8 cellular contexts compared by ENCODE assay signal in genomic region chr1:12619396-12620141, GRCh38. TPM values are rescaled to one million over a fixed set of nuclear protein-coding genes. Genes with fewer than 3 reads are reported as not detected.
DNase-seq lines count a peak whose midpoint lies in the region; ATAC-seq lines count a peak whose summit lies in the region.

No MANE protein-coding gene starts in this region.

- no peak overlapping the region for H4K8ac ChIP-seq in mesenchymal stem cell (ENCODE audit: low read length)

- H3K4me1 ChIP-seq in mesenchymal stem cell (ENCODE audit: control insufficient read depth, insufficient read depth, low read depth, low read length), result peaks cover 35% of the 10 kb centered on the region

- H3K36me3 ChIP-seq in mesenchymal stem cell (ENCODE audit: control insufficient read depth in 1 of 2, insufficient read depth in 2 of 2, low read depth in 1 of 2, low read length in 2 of 2), result no peaks in the 10 kb centered on the region

- no peak overlapping the region for H3K4ac ChIP-seq in mesenchymal stem cell (ENCODE audit: low read depth in 1 of 2, low read length in 2 of 2)

- no peak overlapping the region for H2BK120ac ChIP-seq in mesenchymal stem cell (ENCODE audit: low read depth, low read length)

- H3K79me1 ChIP-seq in mesenchymal stem cell (replicated peaks; ENCODE audit: low read length, poor library complexity, severe bottlenecking), result no peaks in the 10 kb centered on the region

- H3K23ac ChIP-seq in mesenchymal stem cell (ENCODE audit: low read length in 2 of 2), result no peak overlapping the region

- peak overlapping the region; percentile 36 for H3K27ac ChIP-seq in mesenchymal stem cell (ENCODE audit: low read length, poor library complexity, severe bottlenecking)

- H2BK15ac ChIP-seq in mesenchymal stem cell (ENCODE audit: low read depth, poor library complexity, severe bottlenecking), result no peak overlapping the region

- H3K27ac Mint-ChIP-seq in activated CD8-positive, alpha-beta memory T cell treated with anti-CD3 and anti-CD28 coated beads, Interleukin-2, amount 10 ng/mL, durations not matched to agents 7 days and 5 days, result peak overlapping the region; percentile 96
- peak overlapping the region; percentile 90 to 98 for H3K27ac Mint-ChIP-seq in effector memory CD8-positive, alpha-beta T cell

- H3K4me3 ChIP-seq in mesenchymal stem cell (ENCODE audit: insufficient read depth in 1 of 2, low read depth in 1 of 2, low read length in 2 of 2), result peak overlapping the region; percentile 45 to 83

- no peaks in the 10 kb centered on the region for H3K9me3 Mint-ChIP-seq in activated CD8-positive, alpha-beta memory T cell treated with anti-CD3 and anti-CD28 coated beads, Interleukin-2, amount 10 ng/mL, durations not matched to agents 7 days and 5 days (ENCODE audit: low read depth)
- no peaks in the 10 kb centered on the region for H3K9me3 Mint-ChIP-seq in effector memory CD8-positive, alpha-beta T cell

- no peak overlapping the region for H2BK5ac ChIP-seq in mesenchymal stem cell (ENCODE audit: low read depth, low read length, poor library complexity, severe bottlenecking)

- DNase-seq in Daoy (ENCODE audit: low read depth) (peak; percentile 91), NOMO-1 (lab: John Stamatoyannopoulos, UW; ENCODE audit: unreplicated experiment in 2 of 2) (peak; percentile 49 to 66), mesenchymal stem cell (peak; percentile 84)
- peak; percentile 87 for DNase-seq in activated CD8-positive, alpha-beta memory T cell treated with anti-CD3 and anti-CD28 coated beads, Interleukin-2, amount 10 ng/mL, durations not matched to agents 7 days and 5 days
- DNase-seq in effector memory CD8-positive, alpha-beta T cell, result peak; percentile 65 to 81 (median 75)
- DNase-seq in stimulated activated CD4-positive, alpha-beta T cell treated with anti-CD3 and anti-CD28 coated beads, TNF-alpha, amount 100 ng/mL, for 4 hours (ENCODE audit: low read depth in 3 of 3), result peak; percentile 51 to 62 (median 59)

- CTCF ChIA-PET in activated CD8-positive, alpha-beta memory T cell treated with anti-CD3 and anti-CD28 coated beads, Interleukin-2, amount 10 ng/mL, durations not matched to agents 7 days and 5 days (lab: Charles Lee), result interaction anchor here (0.7 to 8.7 kb wide), 36 partner anchors 10 to 496 kb away, joined by 3 to 102 read pairs (median 7); no protein-coding TSS in a partner anchor

- H3K4me1 Mint-ChIP-seq in activated CD8-positive, alpha-beta memory T cell treated with anti-CD3 and anti-CD28 coated beads, Interleukin-2, amount 10 ng/mL, durations not matched to agents 7 days and 5 days, result peaks cover 52% of the 10 kb centered on the region
- peaks cover 52 to 53% of the 10 kb centered on the region in 2 donors for H3K4me1 Mint-ChIP-seq in effector memory CD8-positive, alpha-beta T cell (ENCODE audit: low read depth in 2 of 2)

- WGBS in mesenchymal stem cell, result 6% methylated on average over 24 of the region's 25 CpGs

- H3K14ac ChIP-seq in mesenchymal stem cell (ENCODE audit: low read length in 2 of 2), result no peak overlapping the region

- H3K27me3 Mint-ChIP-seq in activated CD8-positive, alpha-beta memory T cell treated with anti-CD3 and anti-CD28 coated beads, Interleukin-2, amount 10 ng/mL, durations not matched to agents 7 days and 5 days, result peaks cover 8% of the 10 kb centered on the region
- H3K27me3 Mint-ChIP-seq in effector memory CD8-positive, alpha-beta T cell, result no peaks in the 10 kb centered on the region

- H2AFZ ChIP-seq in mesenchymal stem cell (ENCODE audit: low read depth, low read length), result no peak overlapping the region

- H2BK12ac ChIP-seq in mesenchymal stem cell (ENCODE audit: low read length in 2 of 2), result peak overlapping the region in 1 of 2 experiments; percentile 3

- peaks cover 2% of the 10 kb centered on the region for H3K36me3 Mint-ChIP-seq in activated CD8-positive, alpha-beta memory T cell treated with anti-CD3 and anti-CD28 coated beads, Interleukin-2, amount 10 ng/mL, durations not matched to agents 7 days and 5 days
- H3K36me3 Mint-ChIP-seq in effector memory CD8-positive, alpha-beta T cell (ENCODE audit: insufficient read depth), result peaks cover 40% of the 10 kb centered on the region

- H3K9ac ChIP-seq in mesenchymal stem cell (ENCODE audit: low read length), result peak overlapping the region; percentile 91

- H2AK5ac ChIP-seq in mesenchymal stem cell (ENCODE audit: low read length, severe bottlenecking), result peak overlapping the region; percentile 64

- H4K91ac ChIP-seq in mesenchymal stem cell (ENCODE audit: low read length), result no peak overlapping the region

- peaks cover 0 to 18% of the 10 kb centered on the region in 2 experiments for H3K27me3 ChIP-seq in mesenchymal stem cell (ENCODE audit: control insufficient read depth in 1 of 2, insufficient read depth in 1 of 2, low read length in 2 of 2)

- ATAC-seq in HG03342 (IDR thresholded peaks at IDR 0.05; ENCODE audit: unreplicated experiment) (peak; percentile 60), HG03045 (IDR thresholded peaks at IDR 0.05; ENCODE audit: unreplicated experiment) (no peak)
- peak; percentile 52 for ATAC-seq in activated CD8-positive, alpha-beta memory T cell treated with anti-CD3 and anti-CD28 coated beads, Interleukin-2, amount 10 ng/mL, durations not matched to agents 7 days and 5 days
- peak; percentile 40 for ATAC-seq in effector memory CD8-positive, alpha-beta T cell (replicated peaks)

- no peaks in the 10 kb centered on the region for H3K9me3 ChIP-seq in mesenchymal stem cell (ENCODE audit: control insufficient read depth, low read length)

- peak overlapping the region; percentile 93 for H3K4me2 ChIP-seq in mesenchymal stem cell (ENCODE audit: low read length, poor library complexity, severe bottlenecking)

- H3K18ac ChIP-seq in mesenchymal stem cell (ENCODE audit: low read depth in 1 of 2, low read length in 2 of 2), result peak overlapping the region in 1 of 2 experiments; percentile 29

- peak overlapping the region; percentile 95 for H3K4me3 Mint-ChIP-seq in activated CD8-positive, alpha-beta memory T cell treated with anti-CD3 and anti-CD28 coated beads, Interleukin-2, amount 10 ng/mL, durations not matched to agents 7 days and 5 days
- peak overlapping the region; percentile 95 to 98 for H3K4me3 Mint-ChIP-seq in effector memory CD8-positive, alpha-beta T cell

RNA-seq across cellular contexts. Expression of gene DHRS3, which starts 1.6 kb away (rescaled TPM):
- 45.8 and 49.4 TPM in 2 replicates for total RNA-seq in Daoy (2014; rRNA removed; shearing (Covaris generic))
- total RNA-seq in activated CD8-positive, alpha-beta memory T cell treated with anti-CD3 and anti-CD28 coated beads, Interleukin-2, amount 10 ng/mL, durations not matched to agents 7 days and 5 days, result 10 to 100 TPM; 20.8 to 60.4 TPM
- polyA plus RNA-seq in mesenchymal stem cell (2013, experiment 1 of 2), result 0.30 TPM
- polyA plus RNA-seq in mesenchymal stem cell (2013, experiment 2 of 2), result 0.34 TPM

RNA-seq across cellular contexts. Expression of gene AADACL4, which starts 24.3 kb away (rescaled TPM):
- total RNA-seq in Daoy (2014; rRNA removed; shearing (Covaris generic)), result not detected in 2 replicates
- total RNA-seq in activated CD8-positive, alpha-beta memory T cell treated with anti-CD3 and anti-CD28 coated beads, Interleukin-2, amount 10 ng/mL, durations not matched to agents 7 days and 5 days, result not detected
- not detected for polyA plus RNA-seq in mesenchymal stem cell (2013, experiment 1 of 2)
- not detected for polyA plus RNA-seq in mesenchymal stem cell (2013, experiment 2 of 2)
